ENCODE assay signal across 1 cellular context in genomic region chr15:52566889-52567288, GRCh38.
TF ChIP-seq lines count a peak whose summit lies in the region.

No MANE protein-coding gene starts in this region.

TF ChIP-seq in H1, 55 proteins besides CTCF, POLR2A, EP300 and RAD21:
- TF ChIP-seq POLR2AphosphoS5 (IDR thresholded peaks at IDR 0.05; ENCODE audit: low read depth, low read length) (no peak), POU5F1 (IDR thresholded peaks at IDR 0.05; ENCODE audit: low read depth, low read length) (no peak), TCF12 (IDR thresholded peaks at IDR 0.05; ENCODE audit: low read depth, low read length) (no peak), RXRA (IDR thresholded peaks at IDR 0.05; ENCODE audit: insufficient read depth, low read depth, low read length) (no peak), HDAC2 (IDR thresholded peaks at IDR 0.05; ENCODE audit: borderline replicate concordance in 1 of 2, low read depth in 2 of 2, low read length in 2 of 2) (no peak), CTBP2 (IDR thresholded peaks at IDR 0.05; ENCODE audit: borderline replicate concordance, insufficient read depth, insufficient read length, low read length) (no peak), CEBPB (IDR thresholded peaks at IDR 0.05; ENCODE audit: low read depth, low read length) (no peak), TAF7 (optimal IDR thresholded peaks at IDR 0.05; ENCODE audit: borderline replicate concordance, low read depth, low read length) (no peak), CBX8 (IDR thresholded peaks at IDR 0.05; ENCODE audit: borderline replicate concordance, low read depth, low read length) (no peak), BCL11A (IDR thresholded peaks at IDR 0.05; ENCODE audit: low read depth in 2 of 2, low read length in 2 of 2) (no peak), RNF2 (IDR thresholded peaks at IDR 0.05; ENCODE audit: borderline replicate concordance, low read depth, low read length, missing control alignments, poor library complexity, severe bottlenecking) (no peak)
